ENCODE assay signal across 29 cellular contexts in the genomic region with DNA sequence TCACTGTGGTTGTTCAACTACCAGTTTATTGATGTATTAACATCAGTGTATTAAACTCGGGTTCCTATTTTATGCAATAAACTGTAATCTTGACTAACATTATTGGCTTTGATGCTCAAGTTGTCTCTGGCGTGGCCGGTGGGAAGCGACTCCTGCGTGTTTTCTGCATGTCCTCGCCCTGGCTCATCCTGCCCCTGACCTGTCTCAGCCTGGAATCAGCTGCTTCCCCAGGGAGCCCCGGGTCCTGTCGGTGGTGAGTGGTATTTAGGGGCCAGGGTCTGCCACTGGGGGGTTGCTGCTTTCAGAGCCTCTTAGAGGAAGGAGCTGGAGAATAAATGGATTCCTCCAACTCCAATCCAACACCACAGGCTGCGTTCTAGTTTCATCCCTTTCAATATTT. TPM values are rescaled to one million over a fixed set of nuclear protein-coding genes. Genes with fewer than 3 reads are reported as not detected.
"Had no signal": no experiment of that assay in that cellular context is flagged by ENCODE, and none has a peak within 500 bp of the region (broad histone marks: within the 10 kb centered on the region; RNA-seq: fewer than 3 reads in every experiment).

No MANE protein-coding gene starts in this region.

- H3K36me3 ChIP-seq: ascending aorta, cardiac muscle cell, colonic mucosa, gastroesophageal sphincter, suprapubic skin, tibial artery, upper lobe of right lung had no signal

- H3K4me3 Mint-ChIP-seq: activated B cell treated with CpG ODN at 0.5 μM for 24 hours; brain; T-helper 2 cell treated with Interferon-gamma antibody and Interleukin-4, amounts not matched to agents 5 μg/mL and 100 μg/mL, for 36 hours had no signal

- DNase-seq: activated B cell treated with CpG ODN at 0.5 μM for 24 hours; activated CD4-positive, alpha-beta T cell treated with anti-CD3 and anti-CD28 coated beads, Interleukin-2, amount 50 U/mL, for 1 hour; activated naive CD4-positive, alpha-beta T cell treated with Interleukin-2 at 50 U/mL for 16 hours; cerebellar nuclear complex; colonic mucosa; effector memory CD8-positive, alpha-beta T cell; islet precursor cell; left ventricle myocardium superior; midbrain; naive thymus-derived CD8-positive, alpha-beta T cell; right cardiac atrium; stimulated activated CD4-positive, alpha-beta T cell treated with anti-CD3 and anti-CD28 coated beads, Interleukin-2, amount 100 ng/mL, for 48 hours; T-cell; upper lobe of right lung had no signal

- H3K27me3 ChIP-seq: colonic mucosa, hepatocyte had no signal

- H3K27me3 Mint-ChIP-seq: activated naive CD8-positive, alpha-beta T cell had no signal

- H3K4me1 ChIP-seq: ascending aorta, colonic mucosa, suprapubic skin, tibial artery, upper lobe of right lung had no signal

- H3K9me3 ChIP-seq: ascending aorta, colonic mucosa, suprapubic skin, tibial artery, upper lobe of right lung had no signal

- H3K4me3 ChIP-seq: ascending aorta, cardiac muscle cell, colonic mucosa, gastroesophageal sphincter, hepatocyte, suprapubic skin, tibial artery, upper lobe of right lung had no signal

- H3K27ac ChIP-seq: ascending aorta, cardiac muscle cell, colonic mucosa, gastroesophageal sphincter, hepatocyte, suprapubic skin, tibial artery, upper lobe of right lung had no signal

- H3K36me3 Mint-ChIP-seq: activated naive CD8-positive, alpha-beta T cell; brain; naive thymus-derived CD8-positive, alpha-beta T cell; T-cell had no signal

- ATAC-seq: effector memory CD8-positive, alpha-beta T cell; gastroesophageal sphincter; left ventricle myocardium superior; naive thymus-derived CD8-positive, alpha-beta T cell; right cardiac atrium; T-cell; upper lobe of right lung had no signal

- H3K27ac Mint-ChIP-seq: activated B cell treated with CpG ODN at 0.5 μM for 24 hours; activated naive CD8-positive, alpha-beta T cell; activated T-helper 2 cell treated with anti-CD3 and anti-CD28 coated beads, Interferon-gamma antibody, Interleukin-2, Interleukin-4, amounts not matched to agents 10 μg/mL and 5 μg/mL and 100 μg/mL, durations not matched to agents 14 hours and 24 hours and 36 hours; brain; effector memory CD8-positive, alpha-beta T cell; T-helper 2 cell treated with Interferon-gamma antibody and Interleukin-4, amounts not matched to agents 5 μg/mL and 100 μg/mL, for 36 hours had no signal

- H3K9me3 Mint-ChIP-seq: activated B cell treated with CpG ODN at 0.5 μM for 24 hours; effector memory CD8-positive, alpha-beta T cell; naive thymus-derived CD8-positive, alpha-beta T cell; T-cell had no signal

RNA-seq across cellular contexts. Expression of gene IFITM10, which starts 22.5 kb away (rescaled TPM):
- total RNA-seq: activated B cell treated with CpG ODN at 0.5 μM for 24 hours had no signal

RNA-seq across cellular contexts. Expression of gene KRTAP5-6, which starts 30.9 kb away (rescaled TPM):
- total RNA-seq: activated B cell treated with CpG ODN at 0.5 μM for 24 hours; activated T-helper 2 cell treated with anti-CD3 and anti-CD28 coated beads, Interferon-gamma antibody, Interleukin-2, Interleukin-4, amounts not matched to agents 10 μg/mL and 5 μg/mL and 100 μg/mL, durations not matched to agents 14 hours and 24 hours and 36 hours; ascending aorta; cardiac muscle cell; colonic mucosa; endothelial cell of umbilical vein; fibroblast of lung; fibroblast of villous mesenchyme; gastroesophageal sphincter; hepatocyte; left ventricle myocardium superior; lung microvascular endothelial cell; naive thymus-derived CD8-positive, alpha-beta T cell; omental fat pad; right cardiac atrium; T-cell; upper lobe of right lung had no signal
